Comparison of ENCODE assay signal across 8 cellular contexts in the genomic region with DNA sequence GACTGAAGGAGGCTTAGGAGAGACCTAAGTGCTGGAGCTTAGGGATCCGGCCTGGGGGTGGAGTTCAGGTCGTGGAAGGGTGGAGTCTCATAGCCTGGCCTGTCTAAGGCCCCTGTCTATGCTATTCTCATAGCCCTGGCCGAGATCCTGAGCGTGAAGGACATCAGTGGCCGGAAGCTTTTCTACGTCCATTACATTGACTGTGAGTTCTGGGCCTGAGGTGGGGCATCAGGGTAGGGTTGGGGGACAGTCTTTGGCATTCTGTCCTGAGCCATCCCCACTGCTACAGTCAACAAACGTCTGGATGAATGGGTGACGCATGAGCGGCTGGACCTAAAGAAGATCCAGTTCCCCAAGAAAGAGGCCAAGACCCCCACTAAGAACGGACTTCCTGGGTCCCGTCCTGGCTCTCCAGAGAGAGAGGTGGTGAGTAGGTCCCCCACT. TPM values are rescaled to one million over a fixed set of nuclear protein-coding genes. Genes with fewer than 3 reads are reported as not detected.
A peak's percentile ranks its signal among the peaks of the same experiment; 100 is the strongest.
DNase-seq lines count a peak whose midpoint lies in the region; ATAC-seq, FAIRE-seq and TF ChIP-seq lines count a peak whose summit lies in the region.

No MANE protein-coding gene starts in this region.

- POLR2A ChIA-PET in WTC11 (lab: Charles Lee), result interaction anchor here (1.0 to 2.7 kb wide), 3 partner anchors 7 to 178 kb away, joined by 9 to 18 read pairs (median 13); partner anchors contain the start of genes CCDC85B, CFL1, MUS81 and RNASEH2C

- H3K27me3 ChIP-seq in iPS DF 6.9 (ENCODE audit: control insufficient read depth, insufficient read depth, low read length), result no peaks in the 10 kb centered on the region

- peaks cover 2% of the 10 kb centered on the region; the same call in 1 of the 2 replicates for H3K4me1 ChIP-seq in iPS DF 6.9 (ENCODE audit: control insufficient read depth, insufficient read depth, low read length)

- H3K9me3 ChIP-seq in iPS DF 6.9 (ENCODE audit: control insufficient read depth, insufficient read depth, low read length), result no peaks in the 10 kb centered on the region

- DNase-seq in H54 (ENCODE audit: insufficient read length, low spot score) (peak; percentile 88), WTC11 (ENCODE audit: low spot score) (no peak), iPS DF 6.9 (ENCODE audit: low read depth, low spot score) (no peak), GM12892 (ENCODE audit: insufficient read length) (no peak), SIG-M5 (lab: John Stamatoyannopoulos, UW) (no peak)
- no peak for DNase-seq in stimulated activated naive B cell treated with anti-CD40 and anti-IgM and Interleukin-4, amounts not matched to agents 10 μg/mL and 1 μg/mL and 100 μg/mL, for 72 hours
- DNase-seq in stimulated activated naive CD4-positive, alpha-beta T cell (lab: John Stamatoyannopoulos, UW), result no peak

- H3K4me3 Mint-ChIP-seq in WTC11, result peak overlapping the region; percentile 82
- H3K4me3 Mint-ChIP-seq in stimulated activated naive B cell treated with anti-CD40 and anti-IgM and Interleukin-4, amounts not matched to agents 10 μg/mL and 1 μg/mL and 100 μg/mL, for 72 hours, result peak overlapping the region; percentile 92 to 93

- no peak for ATAC-seq in WTC11
- ATAC-seq in stimulated activated naive B cell treated with anti-CD40 and anti-IgM and Interleukin-4, amounts not matched to agents 10 μg/mL and 1 μg/mL and 100 μg/mL, for 72 hours (replicated peaks), result no peak
- no peak for ATAC-seq in HG02852 (IDR thresholded peaks at IDR 0.05; ENCODE audit: unreplicated experiment)

- peak overlapping the region; percentile 74; the same call in 1 of the 2 replicates for H3K4me3 ChIP-seq in iPS DF 6.9 (ENCODE audit: low read length)

- FAIRE-seq in H54 (lab: Jason Lieb, UNC) (no peak), GM12892 (lab: Jason Lieb, UNC) (no peak)

- H3K27ac Mint-ChIP-seq in WTC11, result peak overlapping the region; percentile 96
- peak overlapping the region; percentile 100 for H3K27ac Mint-ChIP-seq in stimulated activated naive B cell treated with anti-CD40 and anti-IgM and Interleukin-4, amounts not matched to agents 10 μg/mL and 1 μg/mL and 100 μg/mL, for 72 hours

- no peak overlapping the region for H3K27ac ChIP-seq in iPS DF 6.9 (ENCODE audit: low read length)

- TF ChIP-seq POLR2A in H54 (IDR thresholded peaks at IDR 0.05; ENCODE audit: low read depth, low read length), result no peak
- no peak for TF ChIP-seq POLR2A in GM12892 (IDR thresholded peaks at IDR 0.05; ENCODE audit: low read depth, low read length)

- peaks cover 3% of the 10 kb centered on the region for H3K27me3 Mint-ChIP-seq in WTC11 (ENCODE audit: low read depth)
- H3K27me3 Mint-ChIP-seq in stimulated activated naive B cell treated with anti-CD40 and anti-IgM and Interleukin-4, amounts not matched to agents 10 μg/mL and 1 μg/mL and 100 μg/mL, for 72 hours, result no peaks in the 10 kb centered on the region

- H3K9me3 Mint-ChIP-seq in WTC11, result no peaks in the 10 kb centered on the region
- H3K9me3 Mint-ChIP-seq in stimulated activated naive B cell treated with anti-CD40 and anti-IgM and Interleukin-4, amounts not matched to agents 10 μg/mL and 1 μg/mL and 100 μg/mL, for 72 hours, result no peaks in the 10 kb centered on the region

- CTCF ChIA-PET in WTC11 (lab: Charles Lee), result interaction anchor here (0.6 to 4.5 kb wide), 30 partner anchors 8 to 643 kb away, joined by 3 to 48 read pairs (median 6); partner anchors contain the start of genes AP5B1, CCDC85B, FIBP and MUS81

- no CpG with 5 or more reads among the region's 11 CpGs for WGBS in iPS DF 6.9 (ENCODE audit: insufficient coverage, insufficient read length)

- H3K4me1 Mint-ChIP-seq in WTC11, result 0 out of 2 replicates have a peak, but pooled peaks cover 3% of the 10 kb centered on the region
- peaks cover 27 to 45% of the 10 kb centered on the region in 2 donors for H3K4me1 Mint-ChIP-seq in stimulated activated naive B cell treated with anti-CD40 and anti-IgM and Interleukin-4, amounts not matched to agents 10 μg/mL and 1 μg/mL and 100 μg/mL, for 72 hours

- peaks cover 30% of the 10 kb centered on the region for H3K36me3 ChIP-seq in iPS DF 6.9 (ENCODE audit: control insufficient read depth, insufficient read depth, low read length)

- H3K36me3 Mint-ChIP-seq in WTC11, result peaks cover 41% of the 10 kb centered on the region
- H3K36me3 Mint-ChIP-seq in stimulated activated naive B cell treated with anti-CD40 and anti-IgM and Interleukin-4, amounts not matched to agents 10 μg/mL and 1 μg/mL and 100 μg/mL, for 72 hours, result peaks cover 34 to 40% of the 10 kb centered on the region in 2 donors

- TF ChIP-seq CTCF in WTC11 (IDR thresholded peaks at IDR 0.05), result no peak

TF ChIP-seq in WTC11, 78 proteins besides CTCF, POLR2A, EP300 and RAD21:
- TF ChIP-seq, protein P1, sequence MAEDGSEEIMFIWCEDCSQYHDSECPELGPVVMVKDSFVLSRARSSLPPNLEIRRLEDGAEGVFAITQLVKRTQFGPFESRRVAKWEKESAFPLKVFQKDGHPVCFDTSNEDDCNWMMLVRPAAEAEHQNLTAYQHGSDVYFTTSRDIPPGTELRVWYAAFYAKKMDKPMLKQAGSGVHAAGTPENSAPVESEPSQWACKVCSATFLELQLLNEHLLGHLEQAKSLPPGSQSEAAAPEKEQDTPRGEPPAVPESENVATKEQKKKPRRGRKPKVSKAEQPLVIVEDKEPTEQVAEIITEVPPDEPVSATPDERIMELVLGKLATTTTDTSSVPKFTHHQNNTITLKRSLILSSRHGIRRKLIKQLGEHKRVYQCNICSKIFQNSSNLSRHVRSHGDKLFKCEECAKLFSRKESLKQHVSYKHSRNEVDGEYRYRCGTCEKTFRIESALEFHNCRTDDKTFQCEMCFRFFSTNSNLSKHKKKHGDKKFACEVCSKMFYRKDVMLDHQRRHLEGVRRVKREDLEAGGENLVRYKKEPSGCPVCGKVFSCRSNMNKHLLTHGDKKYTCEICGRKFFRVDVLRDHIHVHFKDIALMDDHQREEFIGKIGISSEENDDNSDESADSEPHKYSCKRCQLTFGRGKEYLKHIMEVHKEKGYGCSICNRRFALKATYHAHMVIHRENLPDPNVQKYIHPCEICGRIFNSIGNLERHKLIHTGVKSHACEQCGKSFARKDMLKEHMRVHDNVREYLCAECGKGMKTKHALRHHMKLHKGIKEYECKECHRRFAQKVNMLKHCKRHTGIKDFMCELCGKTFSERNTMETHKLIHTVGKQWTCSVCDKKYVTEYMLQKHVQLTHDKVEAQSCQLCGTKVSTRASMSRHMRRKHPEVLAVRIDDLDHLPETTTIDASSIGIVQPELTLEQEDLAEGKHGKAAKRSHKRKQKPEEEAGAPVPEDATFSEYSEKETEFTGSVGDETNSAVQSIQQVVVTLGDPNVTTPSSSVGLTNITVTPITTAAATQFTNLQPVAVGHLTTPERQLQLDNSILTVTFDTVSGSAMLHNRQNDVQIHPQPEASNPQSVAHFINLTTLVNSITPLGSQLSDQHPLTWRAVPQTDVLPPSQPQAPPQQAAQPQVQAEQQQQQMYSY (CRISPR knock-in tag; IDR thresholded peaks at IDR 0.05), result peak; percentile 94
- TF ChIP-seq GTF2I (CRISPR knock-in tag; conservative IDR thresholded peaks at IDR 0.05), result 0 out of 2 replicates have a peak, but pooled peaks have one; percentile 5
- peak; percentile 96 for TF ChIP-seq ZNF121 (CRISPR knock-in tag; IDR thresholded peaks at IDR 0.05)
- TF ChIP-seq TP53 (CRISPR knock-in tag; IDR thresholded peaks at IDR 0.05), result no peak

RNA-seq across cellular contexts. Expression of gene KAT5, which starts 0.6 kb away (rescaled TPM):
- total RNA-seq in WTC11 (2021), result 44.9 to 56.6 TPM (median 46.0 TPM) in 3 replicates
- 29.7 TPM for polyA plus RNA-seq in GM12892 (2012; ENCODE audit: missing spikeins)

RNA-seq across cellular contexts. Expression of gene RNASEH2C, which starts 7.9 kb away (rescaled TPM):
- total RNA-seq in WTC11 (2021), result 42.1 to 53.0 TPM (median 52.2 TPM) in 3 replicates
- polyA plus RNA-seq in GM12892 (2012; ENCODE audit: missing spikeins), result 49.7 TPM

RNA-seq across cellular contexts. Expression of gene RELA, which starts 49.9 kb away (rescaled TPM):
- 26.3 to 35.1 TPM (median 29.0 TPM) in 3 replicates for total RNA-seq in WTC11 (2021)
- polyA plus RNA-seq in GM12892 (2012; ENCODE audit: missing spikeins), result 28.2 TPM
